In the genomic region with DNA sequence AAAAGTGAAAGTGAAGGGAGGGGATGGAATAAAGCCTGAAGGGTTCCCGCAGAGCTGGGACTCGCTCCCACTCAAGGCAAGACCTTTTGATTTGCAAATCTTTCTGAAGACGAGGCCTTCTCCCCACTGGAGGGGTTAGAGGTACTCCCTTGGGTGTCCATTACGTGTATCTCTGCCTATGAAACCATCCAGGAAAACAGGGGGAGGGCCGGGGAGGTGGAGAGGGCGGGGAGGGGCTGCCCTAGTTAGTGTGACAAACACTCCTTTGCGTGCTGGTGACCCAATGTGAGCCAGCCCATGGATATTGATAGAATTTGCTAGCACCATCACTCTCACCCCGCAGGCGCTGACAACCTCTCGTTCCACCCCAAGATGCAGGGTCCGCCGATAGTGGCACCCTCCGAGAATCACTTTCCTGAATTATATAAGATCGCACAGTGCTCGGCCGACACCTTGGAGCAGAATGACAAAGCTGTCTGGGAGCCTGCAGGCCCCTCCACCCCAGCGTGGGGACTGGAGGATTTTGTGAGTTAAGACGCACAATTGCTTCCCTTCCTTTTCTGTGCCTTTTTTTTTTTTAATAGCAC, we compare ENCODE assay signal across 8 cellular contexts.
DNase-seq lines count a peak whose midpoint lies in the region; ATAC-seq and TF ChIP-seq lines count a peak whose summit lies in the region.

No MANE protein-coding gene starts in this region.

- TF ChIP-seq CTCF in CD8-positive, alpha-beta T cell (IDR thresholded peaks at IDR 0.05): no peak
- no peak for TF ChIP-seq CTCF in glutamatergic neuron (IDR thresholded peaks at IDR 0.05; ENCODE audit: partially characterized antibody, unreplicated experiment)

- CTCF ChIA-PET in CD8-positive, alpha-beta T cell (lab: Charles Lee): interaction anchor here (0.8 kb wide), 1 partner anchor 63 kb away, joined by 3 read pairs; no protein-coding TSS in a partner anchor

- H3K4me1 Mint-ChIP-seq in CD8-positive, alpha-beta T cell (ENCODE audit: low read depth): peaks cover 14% of the 10 kb centered on the region
- peaks cover 72% of the 10 kb centered on the region for H3K4me1 Mint-ChIP-seq in glutamatergic neuron (ENCODE audit: low read depth, unreplicated experiment)

- no peaks in the 10 kb centered on the region for H3K27me3 Mint-ChIP-seq in CD8-positive, alpha-beta T cell (ENCODE audit: low read depth)
- H3K27me3 Mint-ChIP-seq in glutamatergic neuron (ENCODE audit: unreplicated experiment): peaks cover 28% of the 10 kb centered on the region

- H3K4me3 Mint-ChIP-seq in CD8-positive, alpha-beta T cell: peak overlapping the region; percentile 86
- peak overlapping the region; percentile 68 for H3K4me3 Mint-ChIP-seq in glutamatergic neuron (ENCODE audit: unreplicated experiment)

- no peaks in the 10 kb centered on the region for H3K36me3 ChIP-seq in CD8-positive, alpha-beta T cell (ENCODE audit: insufficient read depth, low read length)

- DNase-seq in CD8-positive, alpha-beta T cell: no peak
- no peak for DNase-seq in glutamatergic neuron
- no peak for DNase-seq in sciatic nerve (ENCODE audit: low spot score)
- no peak for DNase-seq in COR-L47 (lab: John Stamatoyannopoulos, UW)

- peak overlapping the region; percentile 52 for H3K4me3 ChIP-seq in CD8-positive, alpha-beta T cell (ENCODE audit: low read depth, low read length)

- no peaks in the 10 kb centered on the region for H3K4me1 ChIP-seq in CD8-positive, alpha-beta T cell (ENCODE audit: insufficient read depth, low read length)

- ATAC-seq in CD8-positive, alpha-beta T cell: peak; percentile 42
- peak; percentile 22; the same call in 2 of the 3 replicates for ATAC-seq in SK-N-SH treated with all-trans-retinoic acid at 6 μM for 48 hours
- peak; percentile 42 for ATAC-seq in sciatic nerve
- ATAC-seq in GM21526 (IDR thresholded peaks at IDR 0.05; ENCODE audit: low FRiP score, unreplicated experiment): no peak
- no peak for ATAC-seq in GM18502 (IDR thresholded peaks at IDR 0.05; ENCODE audit: poor library complexity, unreplicated experiment)
- no peak for ATAC-seq in HG02884 (IDR thresholded peaks at IDR 0.05; ENCODE audit: unreplicated experiment)

- intact Hi-C loops in CD8-positive, alpha-beta T cell (cut with DNase I, micrococcal nuclease): loop anchor here in 1 of 2 experiments (10.0 kb wide), 1 partner anchor 84 kb away; no protein-coding TSS in a partner anchor
- intact Hi-C loops in sciatic nerve (cut with DNase I): no loop called here

- H3K27ac ChIP-seq in CD8-positive, alpha-beta T cell (ENCODE audit: low read depth, low read length): peak overlapping the region; percentile 43

- no peaks in the 10 kb centered on the region for H3K9me3 Mint-ChIP-seq in CD8-positive, alpha-beta T cell
- peaks cover 34% of the 10 kb centered on the region for H3K9me3 Mint-ChIP-seq in glutamatergic neuron (ENCODE audit: unreplicated experiment)

- H3K9me3 ChIP-seq in CD8-positive, alpha-beta T cell (ENCODE audit: low read length): no peaks in the 10 kb centered on the region

- no peaks in the 10 kb centered on the region for H3K36me3 Mint-ChIP-seq in CD8-positive, alpha-beta T cell
- no peaks in the 10 kb centered on the region for H3K36me3 Mint-ChIP-seq in glutamatergic neuron (ENCODE audit: unreplicated experiment)

- POLR2A ChIA-PET in CD8-positive, alpha-beta T cell (lab: Charles Lee): no interaction called here

- H3K27ac Mint-ChIP-seq in CD8-positive, alpha-beta T cell: peak overlapping the region; percentile 87
- peak overlapping the region; percentile 73 for H3K27ac Mint-ChIP-seq in glutamatergic neuron (ENCODE audit: unreplicated experiment)

- no peaks in the 10 kb centered on the region for H3K27me3 ChIP-seq in CD8-positive, alpha-beta T cell (ENCODE audit: insufficient read depth, low read length)

TF ChIP-seq in SK-N-SH treated with all-trans-retinoic acid at 6 μM for 48 hours, 23 proteins besides CTCF, POLR2A, EP300 and RAD21:
- no peak for TF ChIP-seq ZNF565 (CRISPR knock-in tag; conservative IDR thresholded peaks at IDR 0.05; ENCODE audit: low read depth)
- TF ChIP-seq ZNF8 (CRISPR knock-in tag; IDR thresholded peaks at IDR 0.05): no peak
- no peak for TF ChIP-seq ZC3H10 (CRISPR knock-in tag; IDR thresholded peaks at IDR 0.05)
- TF ChIP-seq ZFP3 (CRISPR knock-in tag; IDR thresholded peaks at IDR 0.05): no peak
- no peak for TF ChIP-seq PPARA (CRISPR knock-in tag; IDR thresholded peaks at IDR 0.05; ENCODE audit: borderline replicate concordance)
- no peak for TF ChIP-seq ESRRG (CRISPR knock-in tag; IDR thresholded peaks at IDR 0.05)
- TF ChIP-seq GLIS3 (CRISPR knock-in tag; IDR thresholded peaks at IDR 0.05): no peak
- no peak for TF ChIP-seq RARB (CRISPR knock-in tag; IDR thresholded peaks at IDR 0.05)
- no peak for TF ChIP-seq OSR1 (CRISPR knock-in tag; IDR thresholded peaks at IDR 0.05)
- TF ChIP-seq, protein P1, sequence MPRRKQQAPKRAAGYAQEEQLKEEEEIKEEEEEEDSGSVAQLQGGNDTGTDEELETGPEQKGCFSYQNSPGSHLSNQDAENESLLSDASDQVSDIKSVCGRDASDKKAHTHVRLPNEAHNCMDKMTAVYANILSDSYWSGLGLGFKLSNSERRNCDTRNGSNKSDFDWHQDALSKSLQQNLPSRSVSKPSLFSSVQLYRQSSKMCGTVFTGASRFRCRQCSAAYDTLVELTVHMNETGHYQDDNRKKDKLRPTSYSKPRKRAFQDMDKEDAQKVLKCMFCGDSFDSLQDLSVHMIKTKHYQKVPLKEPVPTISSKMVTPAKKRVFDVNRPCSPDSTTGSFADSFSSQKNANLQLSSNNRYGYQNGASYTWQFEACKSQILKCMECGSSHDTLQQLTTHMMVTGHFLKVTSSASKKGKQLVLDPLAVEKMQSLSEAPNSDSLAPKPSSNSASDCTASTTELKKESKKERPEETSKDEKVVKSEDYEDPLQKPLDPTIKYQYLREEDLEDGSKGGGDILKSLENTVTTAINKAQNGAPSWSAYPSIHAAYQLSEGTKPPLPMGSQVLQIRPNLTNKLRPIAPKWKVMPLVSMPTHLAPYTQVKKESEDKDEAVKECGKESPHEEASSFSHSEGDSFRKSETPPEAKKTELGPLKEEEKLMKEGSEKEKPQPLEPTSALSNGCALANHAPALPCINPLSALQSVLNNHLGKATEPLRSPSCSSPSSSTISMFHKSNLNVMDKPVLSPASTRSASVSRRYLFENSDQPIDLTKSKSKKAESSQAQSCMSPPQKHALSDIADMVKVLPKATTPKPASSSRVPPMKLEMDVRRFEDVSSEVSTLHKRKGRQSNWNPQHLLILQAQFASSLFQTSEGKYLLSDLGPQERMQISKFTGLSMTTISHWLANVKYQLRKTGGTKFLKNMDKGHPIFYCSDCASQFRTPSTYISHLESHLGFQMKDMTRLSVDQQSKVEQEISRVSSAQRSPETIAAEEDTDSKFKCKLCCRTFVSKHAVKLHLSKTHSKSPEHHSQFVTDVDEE (CRISPR knock-in tag; IDR thresholded peaks at IDR 0.05): no peak
- no peak for TF ChIP-seq BACH2 (CRISPR knock-in tag; IDR thresholded peaks at IDR 0.05; ENCODE audit: borderline replicate concordance)
- no peak for TF ChIP-seq ARNTL (CRISPR knock-in tag; IDR thresholded peaks at IDR 0.05; ENCODE audit: borderline replicate concordance, low read depth)
- no peak for TF ChIP-seq ISL1 (CRISPR knock-in tag; IDR thresholded peaks at IDR 0.05)
- TF ChIP-seq ZNF70 (CRISPR knock-in tag; IDR thresholded peaks at IDR 0.05): no peak
- TF ChIP-seq, protein P2, sequence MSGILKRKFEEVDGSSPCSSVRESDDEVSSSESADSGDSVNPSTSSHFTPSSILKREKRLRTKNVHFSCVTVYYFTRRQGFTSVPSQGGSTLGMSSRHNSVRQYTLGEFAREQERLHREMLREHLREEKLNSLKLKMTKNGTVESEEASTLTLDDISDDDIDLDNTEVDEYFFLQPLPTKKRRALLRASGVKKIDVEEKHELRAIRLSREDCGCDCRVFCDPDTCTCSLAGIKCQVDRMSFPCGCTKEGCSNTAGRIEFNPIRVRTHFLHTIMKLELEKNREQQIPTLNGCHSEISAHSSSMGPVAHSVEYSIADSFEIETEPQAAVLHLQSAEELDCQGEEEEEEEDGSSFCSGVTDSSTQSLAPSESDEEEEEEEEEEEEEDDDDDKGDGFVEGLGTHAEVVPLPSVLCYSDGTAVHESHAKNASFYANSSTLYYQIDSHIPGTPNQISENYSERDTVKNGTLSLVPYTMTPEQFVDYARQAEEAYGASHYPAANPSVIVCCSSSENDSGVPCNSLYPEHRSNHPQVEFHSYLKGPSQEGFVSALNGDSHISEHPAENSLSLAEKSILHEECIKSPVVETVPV (CRISPR knock-in tag; IDR thresholded peaks at IDR 0.05): no peak
- no peak for TF ChIP-seq TOX (CRISPR knock-in tag; IDR thresholded peaks at IDR 0.05; ENCODE audit: borderline replicate concordance)

Comparison
In these comparisons a context has a peak if more than half of its experiments do, and no peak if none do; other contexts are left out.
1. ATAC-seq: peak in CD8-positive, alpha-beta T cell (single experiment), SK-N-SH treated with all-trans-retinoic acid at 6 μM for 48 hours (single experiment) and sciatic nerve (single experiment); none in GM21526 (single experiment), GM18502 (single experiment) and HG02884 (single experiment).